In the genomic region with DNA sequence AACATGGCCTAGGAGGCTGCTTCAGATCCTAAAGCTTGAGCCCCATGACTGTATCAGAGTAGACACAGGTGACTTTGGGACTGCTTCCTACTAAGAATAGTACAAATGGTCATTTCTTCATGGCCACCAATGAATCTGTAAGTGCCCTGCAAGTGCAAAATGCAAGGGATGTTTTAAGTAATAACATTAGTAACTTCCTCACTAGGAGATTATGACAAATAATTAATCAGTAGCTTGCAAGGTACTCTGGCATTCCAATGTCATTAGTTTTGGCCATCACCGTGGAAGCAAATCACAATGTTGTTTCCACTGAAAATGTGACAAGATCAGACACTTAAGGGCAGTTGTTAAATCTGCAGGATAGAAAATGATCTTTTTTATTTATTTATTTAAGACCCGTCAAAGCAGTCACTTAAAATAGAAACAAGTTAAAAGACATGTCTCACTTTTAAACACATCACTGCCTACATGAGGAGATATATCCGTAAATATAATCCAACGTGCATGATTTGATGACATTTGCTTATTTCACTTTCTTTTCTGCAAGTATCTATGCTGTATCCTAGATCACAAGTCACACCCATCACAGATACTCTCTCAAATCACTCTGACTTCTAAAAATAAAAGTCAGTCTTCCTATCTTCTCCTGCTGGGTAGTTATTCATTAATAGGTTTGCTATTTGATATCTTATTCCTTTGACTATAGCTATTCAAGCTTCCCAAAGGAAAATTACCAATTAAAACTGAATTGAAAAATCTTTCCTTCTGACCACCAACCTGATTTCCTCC, we compare ENCODE assay signal across 1 cellular context.
TF ChIP-seq lines count a peak whose summit lies in the region.

No MANE protein-coding gene starts in this region.

TF ChIP-seq in endothelial cell of umbilical vein, 7 proteins besides CTCF, POLR2A, EP300 and RAD21 (continued from another document):
- TF ChIP-seq, protein P1, sequence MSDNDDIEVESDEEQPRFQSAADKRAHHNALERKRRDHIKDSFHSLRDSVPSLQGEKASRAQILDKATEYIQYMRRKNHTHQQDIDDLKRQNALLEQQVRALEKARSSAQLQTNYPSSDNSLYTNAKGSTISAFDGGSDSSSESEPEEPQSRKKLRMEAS (IDR thresholded peaks at IDR 0.05; ENCODE audit: insufficient read depth, insufficient read length), result no peak
- TF ChIP-seq GATA2 (IDR thresholded peaks at IDR 0.05; ENCODE audit: insufficient read depth, insufficient read length, low read depth, low read length), result peak; percentile 33
- TF ChIP-seq MYC (IDR thresholded peaks at IDR 0.05; ENCODE audit: low read depth, low read length), result no peak
- TF ChIP-seq FOS (IDR thresholded peaks at IDR 0.05; ENCODE audit: borderline replicate concordance, insufficient read depth, low read length), result peak; percentile 80
- TF ChIP-seq POLR2AphosphoS5 (IDR thresholded peaks at IDR 0.05; ENCODE audit: insufficient read depth, low read depth, low read length), result peak; percentile 23
- peak; percentile 10 for TF ChIP-seq JUN (IDR thresholded peaks at IDR 0.05; ENCODE audit: borderline replicate concordance, insufficient read depth, insufficient read length, low read depth)
